In the genomic region with DNA sequence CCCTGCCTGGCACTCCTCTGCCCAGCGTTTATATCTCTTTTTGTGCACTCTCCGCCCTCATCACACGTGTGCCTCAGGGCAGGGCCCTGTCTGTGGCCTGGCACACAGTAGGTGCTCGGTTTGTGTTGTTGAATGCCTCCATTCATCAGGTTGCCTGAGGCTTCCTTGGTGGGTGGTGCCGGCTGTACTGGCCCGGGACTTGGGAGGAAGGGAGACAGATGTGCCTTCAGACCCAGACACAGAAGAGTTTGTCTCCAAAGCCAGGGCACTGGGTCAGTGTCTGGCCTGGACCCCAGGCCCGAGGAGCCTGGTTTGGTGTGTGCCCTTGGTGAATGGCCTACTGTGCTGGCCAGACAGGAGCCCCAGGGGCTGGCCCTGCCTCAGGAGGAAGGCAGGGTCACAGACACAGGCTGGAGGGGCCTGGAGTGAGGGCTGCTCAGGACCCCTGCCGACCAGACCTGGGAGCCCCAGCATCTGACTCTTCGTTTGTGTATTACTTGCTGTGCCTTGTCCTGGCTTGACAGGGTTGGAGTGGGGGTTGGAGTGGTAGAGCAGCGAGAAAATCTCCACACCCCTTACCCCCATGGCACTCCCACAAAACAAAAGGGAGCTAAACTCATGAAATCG, we compare ENCODE assay signal across 8 cellular contexts.
DNase-seq lines count a peak whose midpoint lies in the region; ATAC-seq and TF ChIP-seq lines count a peak whose summit lies in the region.

No MANE protein-coding gene starts in this region.

- TF ChIP-seq CTCF in endothelial cell (IDR thresholded peaks at IDR 0.05; ENCODE audit: unreplicated experiment) = no peak
- no peak for TF ChIP-seq CTCF in neural progenitor cell (IDR thresholded peaks at IDR 0.05)

- H4K20me1 ChIP-seq in neural progenitor cell (ENCODE audit: low read depth) = peaks cover 65% of the 10 kb centered on the region

- H3K27me3 ChIP-seq in CD4-positive, CD25-positive, alpha-beta regulatory T cell (ENCODE audit: control insufficient read depth, insufficient read depth, low read length) = no peaks in the 10 kb centered on the region
- H3K27me3 ChIP-seq in NT2/D1 (ENCODE audit: insufficient read depth, insufficient read length) (no peaks in the 10 kb centered on the region), neural progenitor cell (no peaks in the 10 kb centered on the region)

- H3K4me2 ChIP-seq in neural progenitor cell = peak overlapping the region; percentile 56

- H3K36me3 ChIP-seq in CD4-positive, CD25-positive, alpha-beta regulatory T cell (ENCODE audit: control insufficient read depth, insufficient read depth, low read length) = no peaks in the 10 kb centered on the region
- H3K36me3 ChIP-seq in NT2/D1 (ENCODE audit: insufficient read depth, insufficient read length, low read length) = no peaks in the 10 kb centered on the region
- no peaks in the 10 kb centered on the region for H3K36me3 ChIP-seq in neural progenitor cell

- peak overlapping the region; percentile 71 for H3K4me3 ChIP-seq in CD4-positive, CD25-positive, alpha-beta regulatory T cell (ENCODE audit: low read depth, low read length)
- H3K4me3 ChIP-seq in NT2/D1 (ENCODE audit: insufficient read length, low read depth) (peak overlapping the region; percentile 46), neural progenitor cell (peak overlapping the region; percentile 36)

- peaks cover 72% of the 10 kb centered on the region for H3K4me1 ChIP-seq in CD4-positive, CD25-positive, alpha-beta regulatory T cell (ENCODE audit: control insufficient read depth, insufficient read depth, low read length, poor library complexity, severe bottlenecking)
- peaks cover 11% of the 10 kb centered on the region for H3K4me1 ChIP-seq in NT2/D1 (ENCODE audit: insufficient read depth, insufficient read length)
- H3K4me1 ChIP-seq in neural progenitor cell = peaks cover 26% of the 10 kb centered on the region

- peak overlapping the region; percentile 97 to 99 (median 97) for H3K27ac Mint-ChIP-seq in CD4-positive, CD25-positive, alpha-beta regulatory T cell
- H3K27ac Mint-ChIP-seq in endothelial cell (ENCODE audit: unreplicated experiment) = peak overlapping the region; percentile 94
- H3K27ac Mint-ChIP-seq in neural progenitor cell = peak overlapping the region; percentile 88

- H3K9ac ChIP-seq in NT2/D1 (ENCODE audit: insufficient read length, low read depth) (peak overlapping the region; percentile 22), neural progenitor cell (no peak overlapping the region)

- no peak overlapping the region for H2AFZ ChIP-seq in neural progenitor cell (replicated peaks)

- H3K27me3 Mint-ChIP-seq in CD4-positive, CD25-positive, alpha-beta regulatory T cell = no peaks in the 10 kb centered on the region
- H3K27me3 Mint-ChIP-seq in endothelial cell (ENCODE audit: unreplicated experiment) (peaks cover 8% of the 10 kb centered on the region), neural progenitor cell (ENCODE audit: insufficient read depth, low read depth) (peaks cover 8% of the 10 kb centered on the region)

- ATAC-seq in CD4-positive, CD25-positive, alpha-beta regulatory T cell (ENCODE audit: low read depth in 2 of 2) = no peak
- no peak for ATAC-seq in GM21576 (IDR thresholded peaks at IDR 0.05; ENCODE audit: unreplicated experiment)
- ATAC-seq in HG03520 (IDR thresholded peaks at IDR 0.05; ENCODE audit: unreplicated experiment) = no peak

- H3K36me3 Mint-ChIP-seq in CD4-positive, CD25-positive, alpha-beta regulatory T cell = no peaks in the 10 kb centered on the region
- peaks cover 6% of the 10 kb centered on the region for H3K36me3 Mint-ChIP-seq in endothelial cell (ENCODE audit: low read depth, unreplicated experiment)
- H3K36me3 Mint-ChIP-seq in neural progenitor cell = no peaks in the 10 kb centered on the region

- no peaks in the 10 kb centered on the region for H3K9me3 ChIP-seq in CD4-positive, CD25-positive, alpha-beta regulatory T cell (ENCODE audit: control insufficient read depth in 2 of 2, low read length in 2 of 2)
- H3K9me3 ChIP-seq in NT2/D1 (ENCODE audit: insufficient read depth, low read length) = no peaks in the 10 kb centered on the region; the same call in 1 of the 2 replicates
- no peaks in the 10 kb centered on the region for H3K9me3 ChIP-seq in neural progenitor cell (ENCODE audit: low read depth)

- H3K79me2 ChIP-seq in neural progenitor cell (ENCODE audit: low read depth) = peaks cover 5% of the 10 kb centered on the region

- peak overlapping the region; percentile 90 for H3K27ac ChIP-seq in CD4-positive, CD25-positive, alpha-beta regulatory T cell (ENCODE audit: insufficient read depth, low read length, poor library complexity, severe bottlenecking)
- no peak overlapping the region for H3K27ac ChIP-seq in neural progenitor cell

- H3K9me3 Mint-ChIP-seq in CD4-positive, CD25-positive, alpha-beta regulatory T cell = no peaks in the 10 kb centered on the region
- H3K9me3 Mint-ChIP-seq in endothelial cell (ENCODE audit: unreplicated experiment) (no peaks in the 10 kb centered on the region), neural progenitor cell (no peaks in the 10 kb centered on the region)

- intact Hi-C loops in posterior vena cava (cut with DNase I) = no loop called here

- H3F3A ChIP-seq in neural progenitor cell (ENCODE audit: low read depth) = peaks cover 40% of the 10 kb centered on the region

- peak overlapping the region; percentile 85 to 93 (median 88) for H3K4me3 Mint-ChIP-seq in CD4-positive, CD25-positive, alpha-beta regulatory T cell
- H3K4me3 Mint-ChIP-seq in endothelial cell (ENCODE audit: unreplicated experiment) (peak overlapping the region; percentile 44), neural progenitor cell (peak overlapping the region; percentile 76)

- H3K4me1 Mint-ChIP-seq in CD4-positive, CD25-positive, alpha-beta regulatory T cell = peaks cover 19 to 88% (median 51%) of the 10 kb centered on the region in 4 donors
- H3K4me1 Mint-ChIP-seq in endothelial cell (ENCODE audit: unreplicated experiment) (peaks cover 48% of the 10 kb centered on the region), neural progenitor cell (peaks cover 76% of the 10 kb centered on the region)

- no peak for DNase-seq in CD4-positive, CD25-positive, alpha-beta regulatory T cell
- DNase-seq in NT2/D1 (ENCODE audit: low read depth, low spot score) = no peak
- no peak for DNase-seq in endothelial cell (ENCODE audit: low spot score)
- DNase-seq in neural progenitor cell (ENCODE audit: low spot score) = no peak
- no peak for DNase-seq in AG08396 (ENCODE audit: low spot score)
- DNase-seq in posterior vena cava (ENCODE audit: low spot score) = no peak
